Comparison of ENCODE assay signal across 1 cellular context in genomic region chr3:16059700-16060357, GRCh38.
TF ChIP-seq lines count a peak whose summit lies in the region.

No MANE protein-coding gene starts in this region.

TF ChIP-seq in H1, 55 proteins besides CTCF, POLR2A, EP300 and RAD21 (continued from another document):
- TF ChIP-seq CHD7 (IDR thresholded peaks at IDR 0.05; ENCODE audit: insufficient replicate concordance, low read length) (no peak), GABPA (IDR thresholded peaks at IDR 0.05; ENCODE audit: borderline replicate concordance, insufficient read depth, low read length) (no peak)
